In the genomic region with DNA sequence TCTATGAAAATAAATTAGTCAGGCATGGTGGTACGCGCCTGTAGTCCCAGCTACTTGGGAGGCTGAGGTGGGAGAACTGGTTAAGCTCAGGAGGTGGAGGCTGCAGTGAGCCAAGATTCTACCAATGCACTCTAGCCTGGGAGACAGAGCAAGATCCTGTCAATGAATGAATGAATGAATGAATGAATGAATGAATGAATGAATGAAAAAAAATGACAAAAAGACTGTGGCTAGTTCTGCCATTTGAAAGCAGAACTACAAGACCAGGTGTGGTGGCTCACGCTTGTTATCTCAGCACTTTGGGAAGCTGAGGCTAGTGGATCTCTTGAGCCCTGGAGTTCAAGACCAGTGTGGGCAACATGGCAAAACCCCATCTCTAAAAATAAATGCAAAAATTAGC, we compare ENCODE assay signal across 23 cellular contexts. TPM values are rescaled to one million over a fixed set of nuclear protein-coding genes. Genes with fewer than 3 reads are reported as not detected.
"Had no signal": no experiment of that assay in that cellular context is flagged by ENCODE, and none has a peak within 500 bp of the region (broad histone marks: within the 10 kb centered on the region; RNA-seq: fewer than 3 reads in every experiment).

No MANE protein-coding gene starts in this region.

- H3K9ac ChIP-seq: parathyroid adenoma had no signal

- H3K4me3 ChIP-seq: gastrocnemius medialis, right atrium auricular region, tibial nerve, vagina had no signal

- H3K4me1 ChIP-seq: vagina had no signal

- H3K27ac ChIP-seq: brain microvascular endothelial cell, gastrocnemius medialis, parathyroid adenoma, right atrium auricular region, vagina had no signal

- DNase-seq: activated CD4-positive, alpha-beta T cell treated with anti-CD3 and anti-CD28 coated beads, Interleukin-2, amount 10 ng/mL, durations not matched to agents 7 days and 5 days; activated CD8-positive, alpha-beta T cell treated with anti-CD3 and anti-CD28 coated beads, Interleukin-2, amount 10 ng/mL, durations not matched to agents 7 days and 5 days; activated naive CD4-positive, alpha-beta T cell treated with Interleukin-2 at 50 U/mL for 16 hours; activated naive CD8-positive, alpha-beta T cell treated with anti-CD3 and anti-CD28 coated beads, Interleukin-2, amount 10 ng/mL, durations not matched to agents 7 days and 5 days; activated T-cell treated with anti-CD3 and anti-CD28 coated beads, Interleukin-2, amount 50 U/mL, for 24 hours; brain microvascular endothelial cell; effector CD8-positive, alpha-beta T cell; gastrocnemius medialis; head of caudate nucleus; kidney glomerular epithelial cell; T1000 had no signal

- H3K9me3 ChIP-seq: gastrocnemius medialis, neutrophil, right atrium auricular region, tibial nerve, vagina had no signal

- H3K27me3 ChIP-seq: brain microvascular endothelial cell, gastrocnemius medialis, neutrophil, right atrium auricular region, tibial nerve, vagina had no signal

- ATAC-seq: activated CD8-positive, alpha-beta T cell treated with anti-CD3 and anti-CD28 coated beads, Interleukin-2, amount 10 ng/mL, durations not matched to agents 7 days and 5 days; esophagus mucosa; gastrocnemius medialis; natural killer cell treated with Interleukin-12 subunit alpha and Interleukin-12 subunit beta and Interleukin-15 and Interleukin-18, amount 100 ng/mL, for 72 hours had no signal

RNA-seq across cellular contexts. Expression of a gene that starts 32.2 kb away (rescaled TPM):
- total RNA-seq: activated CD4-positive, alpha-beta T cell treated with anti-CD3 and anti-CD28 coated beads, Interleukin-2, amount 10 ng/mL, durations not matched to agents 7 days and 5 days; activated CD8-positive, alpha-beta T cell treated with anti-CD3 and anti-CD28 coated beads, Interleukin-2, amount 10 ng/mL, durations not matched to agents 7 days and 5 days; activated naive CD8-positive, alpha-beta T cell treated with anti-CD3 and anti-CD28 coated beads, Interleukin-2, amount 10 ng/mL, durations not matched to agents 7 days and 5 days; activated T-helper 2 cell treated with anti-CD3 and anti-CD28 coated beads, Interferon-gamma antibody, Interleukin-2, Interleukin-4, amounts not matched to agents 10 μg/mL and 5 μg/mL and 100 μg/mL, durations not matched to agents 14 hours and 24 hours and 36 hours; esophagus mucosa; gastrocnemius medialis; liver; mucosa of gallbladder; right atrium auricular region; skeletal muscle tissue; T-helper 1 cell treated with Interleukin-12 subunit alpha and Interleukin-12 subunit beta and Interleukin-4 antibody, amounts not matched to agents 30 ng/mL and 1 ng/mL, for 36 hours; tibial nerve; vagina had no signal
- polyA plus RNA-seq: liver had no signal
